8 cellular contexts compared by ENCODE assay signal in genomic region chr1:234602334-234603220, GRCh38. TPM values are rescaled to one million over a fixed set of nuclear protein-coding genes. Genes with fewer than 3 reads are reported as not detected.
DNase-seq lines count a peak whose midpoint lies in the region; ATAC-seq and TF ChIP-seq lines count a peak whose summit lies in the region.

No MANE protein-coding gene starts in this region.

- ATAC-seq in naive thymus-derived CD8-positive, alpha-beta T cell = no peak
- ATAC-seq in HG03139 (IDR thresholded peaks at IDR 0.05; ENCODE audit: unreplicated experiment) (no peak), GM18907 (IDR thresholded peaks at IDR 0.05; ENCODE audit: unreplicated experiment) (no peak)

- H3K4me3 Mint-ChIP-seq in activated naive CD4-positive, alpha-beta T cell treated with anti-CD3 and anti-CD28 coated beads for 36 hours = peak overlapping the region; percentile 61
- H3K4me3 Mint-ChIP-seq in T-helper 2 cell treated with Interferon-gamma antibody and Interleukin-4, amounts not matched to agents 5 μg/mL and 100 μg/mL, for 36 hours = peak overlapping the region; percentile 92
- peak overlapping the region; percentile 83 for H3K4me3 Mint-ChIP-seq in endothelial cell (ENCODE audit: unreplicated experiment)
- peak overlapping the region; percentile 22 to 93 (median 71) for H3K4me3 Mint-ChIP-seq in naive thymus-derived CD8-positive, alpha-beta T cell

- H3K4me1 Mint-ChIP-seq in activated naive CD4-positive, alpha-beta T cell treated with anti-CD3 and anti-CD28 coated beads for 36 hours (ENCODE audit: low read depth) = peaks cover 52% of the 10 kb centered on the region
- peaks cover 69% of the 10 kb centered on the region for H3K4me1 Mint-ChIP-seq in T-helper 2 cell treated with Interferon-gamma antibody and Interleukin-4, amounts not matched to agents 5 μg/mL and 100 μg/mL, for 36 hours (ENCODE audit: low read depth)
- peaks cover 57% of the 10 kb centered on the region for H3K4me1 Mint-ChIP-seq in endothelial cell (ENCODE audit: unreplicated experiment)
- peaks cover 33 to 87% (median 69%) of the 10 kb centered on the region in 4 donors for H3K4me1 Mint-ChIP-seq in naive thymus-derived CD8-positive, alpha-beta T cell

- H3K36me3 Mint-ChIP-seq in activated naive CD4-positive, alpha-beta T cell treated with anti-CD3 and anti-CD28 coated beads for 36 hours (ENCODE audit: low read depth) = peaks cover 42% of the 10 kb centered on the region
- H3K36me3 Mint-ChIP-seq in T-helper 2 cell treated with Interferon-gamma antibody and Interleukin-4, amounts not matched to agents 5 μg/mL and 100 μg/mL, for 36 hours (ENCODE audit: low read depth) = peaks cover 50% of the 10 kb centered on the region
- H3K36me3 Mint-ChIP-seq in endothelial cell (ENCODE audit: low read depth, unreplicated experiment) = peaks cover 40% of the 10 kb centered on the region
- peaks cover 16 to 41% (median 18%) of the 10 kb centered on the region in 3 donors for H3K36me3 Mint-ChIP-seq in naive thymus-derived CD8-positive, alpha-beta T cell

- H3K9me3 Mint-ChIP-seq in activated naive CD4-positive, alpha-beta T cell treated with anti-CD3 and anti-CD28 coated beads for 36 hours = no peaks in the 10 kb centered on the region
- no peaks in the 10 kb centered on the region for H3K9me3 Mint-ChIP-seq in T-helper 2 cell treated with Interferon-gamma antibody and Interleukin-4, amounts not matched to agents 5 μg/mL and 100 μg/mL, for 36 hours
- H3K9me3 Mint-ChIP-seq in endothelial cell (ENCODE audit: unreplicated experiment) = no peaks in the 10 kb centered on the region
- no peaks in the 10 kb centered on the region for H3K9me3 Mint-ChIP-seq in naive thymus-derived CD8-positive, alpha-beta T cell

- peak overlapping the region; percentile 99 for H3K27ac Mint-ChIP-seq in activated naive CD4-positive, alpha-beta T cell treated with anti-CD3 and anti-CD28 coated beads for 36 hours
- peak overlapping the region; percentile 89 for H3K27ac Mint-ChIP-seq in T-helper 2 cell treated with Interferon-gamma antibody and Interleukin-4, amounts not matched to agents 5 μg/mL and 100 μg/mL, for 36 hours
- H3K27ac Mint-ChIP-seq in endothelial cell (ENCODE audit: unreplicated experiment) = peak overlapping the region; percentile 90
- peak overlapping the region; percentile 48 to 98 (median 91) for H3K27ac Mint-ChIP-seq in naive thymus-derived CD8-positive, alpha-beta T cell

- intact Hi-C loops in activated naive CD4-positive, alpha-beta T cell treated with anti-CD3 and anti-CD28 coated beads for 36 hours (cut with micrococcal nuclease) = loop anchor here (1.0 to 10.0 kb wide), 3 partner anchors 9 to 278 kb away; partner anchors contain the start of gene COA6

- TF ChIP-seq CTCF in endothelial cell (IDR thresholded peaks at IDR 0.05; ENCODE audit: unreplicated experiment) = no peak

- POLR2A ChIA-PET in naive thymus-derived CD8-positive, alpha-beta T cell (lab: Charles Lee) = interaction anchor here (1.2 to 5.8 kb wide), 6 partner anchors 10 to 481 kb away, joined by 5 to 193 read pairs (median 14); partner anchors contain the start of genes IRF2BP2 and TARBP1

- H3K27me3 Mint-ChIP-seq in activated naive CD4-positive, alpha-beta T cell treated with anti-CD3 and anti-CD28 coated beads for 36 hours (ENCODE audit: low read depth) = no peaks in the 10 kb centered on the region
- H3K27me3 Mint-ChIP-seq in T-helper 2 cell treated with Interferon-gamma antibody and Interleukin-4, amounts not matched to agents 5 μg/mL and 100 μg/mL, for 36 hours (ENCODE audit: low read depth) = no peaks in the 10 kb centered on the region
- H3K27me3 Mint-ChIP-seq in endothelial cell (ENCODE audit: unreplicated experiment) = peaks cover 2% of the 10 kb centered on the region
- H3K27me3 Mint-ChIP-seq in naive thymus-derived CD8-positive, alpha-beta T cell = no peaks in the 10 kb centered on the region

- peak; percentile 59 for DNase-seq in activated naive CD4-positive, alpha-beta T cell treated with anti-CD3 and anti-CD28 coated beads for 36 hours
- DNase-seq in activated naive CD4-positive, alpha-beta T cell treated with anti-CD3 and anti-CD28 coated beads, Interleukin-2, amount 50 U/mL, for 16 hours = no peak
- DNase-seq in NCI-H1694 (lab: John Stamatoyannopoulos, UW) (peak; percentile 74), endothelial cell (ENCODE audit: low spot score) (no peak)
- DNase-seq in T-helper 2 cell treated with Interferon-gamma antibody and Interleukin-4, amounts not matched to agents 5 μg/mL and 100 μg/mL, for 36 hours (ENCODE audit: low spot score) = peak; percentile 41
- DNase-seq in naive thymus-derived CD8-positive, alpha-beta T cell = no peak

- CTCF ChIA-PET in activated naive CD4-positive, alpha-beta T cell treated with anti-CD3 and anti-CD28 coated beads for 36 hours (lab: Charles Lee) = interaction anchor here (0.6 kb wide), 1 partner anchor 523 kb away, joined by 5 read pairs; no protein-coding TSS in a partner anchor

RNA-seq across cellular contexts. Expression of gene IRF2BP2, which starts 7.4 kb away (rescaled TPM):
- total RNA-seq in activated naive CD4-positive, alpha-beta T cell treated with anti-CD3 and anti-CD28 coated beads for 36 hours = 100 to 1,000 TPM in 1 of 2 experiments, 10 to 100 TPM in 1; 99.6 to 107 TPM
- total RNA-seq in endothelial cell (ENCODE audit: unreplicated experiment) = 158 TPM
- 100 to 1,000 TPM; 165 to 183 TPM for total RNA-seq in naive thymus-derived CD8-positive, alpha-beta T cell
- 10 to 100 TPM; 25.8 to 51.0 (median 30.4) TPM for polyA plus RNA-seq in naive thymus-derived CD8-positive, alpha-beta T cell

Comparison
In these comparisons a context has a peak if more than half of its experiments do, and no peak if none do; other contexts are left out.
1. DNase-seq: peak in activated naive CD4-positive, alpha-beta T cell treated with anti-CD3 and anti-CD28 coated beads for 36 hours (single experiment), NCI-H1694 (single experiment) and T-helper 2 cell treated with Interferon-gamma antibody and Interleukin-4, amounts not matched to agents 5 μg/mL and 100 μg/mL, for 36 hours (single experiment); none in activated naive CD4-positive, alpha-beta T cell treated with anti-CD3 and anti-CD28 coated beads, Interleukin-2, amount 50 U/mL, for 16 hours (single experiment), endothelial cell (single experiment) and naive thymus-derived CD8-positive, alpha-beta T cell (0 of 10).
2. Peak in every context shown above with its lines, with median percentiles within 50 percentile points of each other: H3K27ac Mint-ChIP-seq and H3K4me3 Mint-ChIP-seq.